ENCODE assay signal across 8 cellular contexts in genomic region chr4:16083217-16084191, GRCh38. TPM values are rescaled to one million over a fixed set of nuclear protein-coding genes. Genes with fewer than 3 reads are reported as not detected.
DNase-seq lines count a peak whose midpoint lies in the region; ATAC-seq and TF ChIP-seq lines count a peak whose summit lies in the region.

A gene with protein sequence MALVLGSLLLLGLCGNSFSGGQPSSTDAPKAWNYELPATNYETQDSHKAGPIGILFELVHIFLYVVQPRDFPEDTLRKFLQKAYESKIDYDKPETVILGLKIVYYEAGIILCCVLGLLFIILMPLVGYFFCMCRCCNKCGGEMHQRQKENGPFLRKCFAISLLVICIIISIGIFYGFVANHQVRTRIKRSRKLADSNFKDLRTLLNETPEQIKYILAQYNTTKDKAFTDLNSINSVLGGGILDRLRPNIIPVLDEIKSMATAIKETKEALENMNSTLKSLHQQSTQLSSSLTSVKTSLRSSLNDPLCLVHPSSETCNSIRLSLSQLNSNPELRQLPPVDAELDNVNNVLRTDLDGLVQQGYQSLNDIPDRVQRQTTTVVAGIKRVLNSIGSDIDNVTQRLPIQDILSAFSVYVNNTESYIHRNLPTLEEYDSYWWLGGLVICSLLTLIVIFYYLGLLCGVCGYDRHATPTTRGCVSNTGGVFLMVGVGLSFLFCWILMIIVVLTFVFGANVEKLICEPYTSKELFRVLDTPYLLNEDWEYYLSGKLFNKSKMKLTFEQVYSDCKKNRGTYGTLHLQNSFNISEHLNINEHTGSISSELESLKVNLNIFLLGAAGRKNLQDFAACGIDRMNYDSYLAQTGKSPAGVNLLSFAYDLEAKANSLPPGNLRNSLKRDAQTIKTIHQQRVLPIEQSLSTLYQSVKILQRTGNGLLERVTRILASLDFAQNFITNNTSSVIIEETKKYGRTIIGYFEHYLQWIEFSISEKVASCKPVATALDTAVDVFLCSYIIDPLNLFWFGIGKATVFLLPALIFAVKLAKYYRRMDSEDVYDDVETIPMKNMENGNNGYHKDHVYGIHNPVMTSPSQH (minus strand): TSS chr4:16084023. CDS start chr4:16075906, 8,117 bp downstream.

- no peak for TF ChIP-seq CTCF in nephron (IDR thresholded peaks at IDR 0.05; ENCODE audit: unreplicated experiment in 3 of 3)

- ATAC-seq in esophagus mucosa, result peak; percentile 53
- no peak for ATAC-seq in HG03097 (IDR thresholded peaks at IDR 0.05; ENCODE audit: low FRiP score, unreplicated experiment)
- no peak for ATAC-seq in HG03378 (IDR thresholded peaks at IDR 0.05; ENCODE audit: unreplicated experiment)
- ATAC-seq in GM19463 (IDR thresholded peaks at IDR 0.05; ENCODE audit: unreplicated experiment), result no peak

- POLR2A ChIA-PET in HEK293T (lab: Yijun Ruan, JAX), result no interaction called here

- no peaks in the 10 kb centered on the region for H3K36me3 Mint-ChIP-seq in nephron (ENCODE audit: low read depth)

- peaks cover 24% of the 10 kb centered on the region for H3K4me1 Mint-ChIP-seq in nephron

- peak within 1 kb of the TSS; percentile 40 to 75 (median 49) for H3K27ac Mint-ChIP-seq in nephron

- CTCF ChIA-PET in HEK293T (lab: Yijun Ruan, JAX), result no interaction called here

- no peaks in the 10 kb centered on the region for H3K9me3 Mint-ChIP-seq in nephron

- DNase-seq in GM03348 (ENCODE audit: low spot score) (peak; percentile 28), NCI-H774 (lab: John Stamatoyannopoulos, UW) (peak; percentile 62), HEK293T (ENCODE audit: extremely low spot score) (no peak)

- H3K4me3 Mint-ChIP-seq in nephron, result peak within 1 kb of the TSS; percentile 89 to 91 (median 89)

- peaks cover 76% of the 10 kb centered on the region for H3K27me3 Mint-ChIP-seq in nephron (ENCODE audit: low read depth)

TF ChIP-seq in HEK293T, 16 proteins besides CTCF, POLR2A, EP300 and RAD21:
- TF ChIP-seq CTBP1 (IDR thresholded peaks at IDR 0.05; ENCODE audit: borderline replicate concordance), result no peak
- TF ChIP-seq NFRKB (IDR thresholded peaks at IDR 0.05), result no peak
- no peak for TF ChIP-seq FOXM1 (IDR thresholded peaks at IDR 0.05; ENCODE audit: borderline replicate concordance)
- no peak for TF ChIP-seq HDGF (IDR thresholded peaks at IDR 0.05; ENCODE audit: borderline replicate concordance)
- no peak for TF ChIP-seq ELF4 (IDR thresholded peaks at IDR 0.05)
- no peak for TF ChIP-seq BHLHE40 (IDR thresholded peaks at IDR 0.05; ENCODE audit: borderline replicate concordance)
- no peak for TF ChIP-seq PKNOX1 (IDR thresholded peaks at IDR 0.05)
- no peak for TF ChIP-seq LEF1 (IDR thresholded peaks at IDR 0.05; ENCODE audit: borderline replicate concordance)
- TF ChIP-seq SUZ12 (IDR thresholded peaks at IDR 0.05), result no peak
- TF ChIP-seq SP1 (IDR thresholded peaks at IDR 0.05), result no peak
- TF ChIP-seq FOXA1 (IDR thresholded peaks at IDR 0.05), result no peak
- TF ChIP-seq TARDBP (IDR thresholded peaks at IDR 0.05), result no peak
- no peak for TF ChIP-seq FOXK2 (IDR thresholded peaks at IDR 0.05)
- no peak for TF ChIP-seq L3MBTL2 (conservative IDR thresholded peaks at IDR 0.05)
- no peak for TF ChIP-seq ARNT (IDR thresholded peaks at IDR 0.05)
TF ChIP-seq in HEK293T: peak in this region for 0.

RNA-seq across cellular contexts. Expression of the gene that starts here (rescaled TPM):
- 5.2 TPM for total RNA-seq in esophagus mucosa
